19 cellular contexts compared by ENCODE assay signal in genomic region chr6:160010067-160010466, GRCh38. TPM values are rescaled to one million over a fixed set of nuclear protein-coding genes. Genes with fewer than 3 reads are reported as not detected.
DNase-seq lines count a peak whose midpoint lies in the region; ATAC-seq and TF ChIP-seq lines count a peak whose summit lies in the region.
"Had no signal": no experiment of that assay in that cellular context is flagged by ENCODE, and none has a peak within 500 bp of the region (broad histone marks: within the 10 kb centered on the region; RNA-seq: fewer than 3 reads in every experiment).

No MANE protein-coding gene starts in this region.

- 92% methylated on average over 5 of the region's 8 CpGs for WGBS in mesenchymal stem cell

- no peak overlapping the region for H3K4ac ChIP-seq in mesenchymal stem cell (ENCODE audit: low read depth in 1 of 2, low read length in 2 of 2)

- no peak overlapping the region for H2BK15ac ChIP-seq in mesenchymal stem cell (ENCODE audit: low read depth, poor library complexity, severe bottlenecking)

- peaks cover 21% of the 10 kb centered on the region for H3K79me1 ChIP-seq in mesenchymal stem cell (replicated peaks; ENCODE audit: low read length, poor library complexity, severe bottlenecking)

- no peak for TF ChIP-seq CTCF in HFF-Myc (IDR thresholded peaks at IDR 0.05; ENCODE audit: low read depth, low read length, missing control alignments)
- no peak for TF ChIP-seq CTCF in uterus (IDR thresholded peaks at IDR 0.05)

- intact Hi-C loops in uterus (cut with DNase I; ENCODE audit: low total_unique reads) = no loop called here

- no peak overlapping the region for H4K91ac ChIP-seq in mesenchymal stem cell (ENCODE audit: low read length)

- no peak overlapping the region for H2BK12ac ChIP-seq in mesenchymal stem cell (ENCODE audit: low read length in 2 of 2)

- H2BK120ac ChIP-seq in mesenchymal stem cell (ENCODE audit: low read depth, low read length) = no peak overlapping the region

- H3K4me3 ChIP-seq in HFF-Myc (replicated peaks; ENCODE audit: low read depth, low read length) (no peak overlapping the region), mesenchymal stem cell (ENCODE audit: insufficient read depth in 1 of 2, low read depth in 1 of 2, low read length in 2 of 2) (peak overlapping the region in 1 of 2 experiments; percentile 1), uterus (no peak overlapping the region)

- no peak overlapping the region for H3K4me2 ChIP-seq in mesenchymal stem cell (ENCODE audit: low read length, poor library complexity, severe bottlenecking)

- H2AFZ ChIP-seq in mesenchymal stem cell (ENCODE audit: low read depth, low read length) = no peak overlapping the region

- H3K27me3 ChIP-seq in mesenchymal stem cell (ENCODE audit: control insufficient read depth in 1 of 2, insufficient read depth in 1 of 2, low read length in 2 of 2) (no peaks in the 10 kb centered on the region), uterus (no peaks in the 10 kb centered on the region)

- ATAC-seq in HG03095 (IDR thresholded peaks at IDR 0.05; ENCODE audit: unreplicated experiment) (no peak), HG03520 (IDR thresholded peaks at IDR 0.05; ENCODE audit: unreplicated experiment) (no peak)
- ATAC-seq: activated CD4-positive, CD25-positive, alpha-beta regulatory T cell treated with anti-CD3 and anti-CD28 coated beads, Interleukin-2, amount 50 U/mL, for 24 hours; activated naive CD4-positive, alpha-beta T cell treated with anti-CD3 and anti-CD28 coated beads, Interleukin-2, amount 50 U/mL, for 72 hours; HCT116; stimulated activated naive B cell treated with anti-CD40 and anti-IgM and Interleukin-4, amounts not matched to agents 10 μg/mL and 1 μg/mL and 100 μg/mL, for 72 hours had no signal

- H3K9me3 ChIP-seq in mesenchymal stem cell (ENCODE audit: control insufficient read depth, low read length) = no peaks in the 10 kb centered on the region
- H3K9me3 ChIP-seq in uterus = no peaks in the 10 kb centered on the region

- TF ChIP-seq POLR2A in uterus (IDR thresholded peaks at IDR 0.05) = no peak

- H3K23ac ChIP-seq in mesenchymal stem cell (ENCODE audit: low read length in 2 of 2) = no peak overlapping the region

- no peak overlapping the region for H4K8ac ChIP-seq in mesenchymal stem cell (ENCODE audit: low read length)

- H3K27ac ChIP-seq in mesenchymal stem cell (ENCODE audit: low read length, poor library complexity, severe bottlenecking) = no peak overlapping the region
- H3K27ac ChIP-seq in uterus = peak overlapping the region; percentile 35 to 45

- no peak overlapping the region for H2BK5ac ChIP-seq in mesenchymal stem cell (ENCODE audit: low read depth, low read length, poor library complexity, severe bottlenecking)

- no peak overlapping the region for H3K14ac ChIP-seq in mesenchymal stem cell (ENCODE audit: low read length in 2 of 2)

- H3K9ac ChIP-seq in mesenchymal stem cell (ENCODE audit: low read length) = peak overlapping the region; percentile 27

- H3K36me3 ChIP-seq in mesenchymal stem cell (ENCODE audit: control insufficient read depth in 1 of 2, insufficient read depth in 2 of 2, low read depth in 1 of 2, low read length in 2 of 2) (peaks cover 21 to 37% of the 10 kb centered on the region in 2 experiments), uterus (no peaks in the 10 kb centered on the region)

- DNase-seq in HFF-Myc (ENCODE audit: extremely low read depth, low read depth) = peak; percentile 90
- peak; percentile 32 for DNase-seq in dedifferentiated amniotic fluid mesenchymal stem cell (ENCODE audit: extremely low spot score)
- DNase-seq in mesenchymal stem cell = peak; percentile 55
- peak; percentile 60 to 71 for DNase-seq in uterus
- no peak for DNase-seq in OCI-M2 (lab: John Stamatoyannopoulos, UW; ENCODE audit: unreplicated experiment)
- DNase-seq: activated CD8-positive, alpha-beta memory T cell treated with anti-CD3 and anti-CD28 coated beads, Interleukin-2, amount 50 U/mL, for 48 hours; CD8-positive, alpha-beta memory T cell; cortex of kidney; GF-D8; Kasumi-1; NCI-H1694 treated with DMSO at 0.1 percent for 48 hours; NCI-H526 treated with DMSO at 0.1 percent for 48 hours; RPMI8226; stimulated activated naive B cell treated with anti-CD40 and anti-IgM and Interleukin-4, amounts not matched to agents 10 μg/mL and 1 μg/mL and 100 μg/mL, for 72 hours had no signal

- H2AK5ac ChIP-seq in mesenchymal stem cell (ENCODE audit: low read length, severe bottlenecking) = no peak overlapping the region

- H3K4me1 ChIP-seq in mesenchymal stem cell (ENCODE audit: control insufficient read depth, insufficient read depth, low read depth, low read length) (peaks cover 3% of the 10 kb centered on the region), uterus (no peaks in the 10 kb centered on the region)

- no peak overlapping the region for H3K18ac ChIP-seq in mesenchymal stem cell (ENCODE audit: low read depth in 1 of 2, low read length in 2 of 2)

RNA-seq across cellular contexts. Expression of gene IGF2R, which starts 41.2 kb away (rescaled TPM):
- 109 TPM for polyA plus RNA-seq in mesenchymal stem cell (2013, experiment 1 of 2)
- polyA plus RNA-seq in mesenchymal stem cell (2013, experiment 2 of 2) = 99.8 TPM
- 10 to 100 TPM; 36.5 to 91.7 (median 61.7) TPM for total RNA-seq in uterus
